8 cellular contexts compared by ENCODE assay signal in the genomic region with DNA sequence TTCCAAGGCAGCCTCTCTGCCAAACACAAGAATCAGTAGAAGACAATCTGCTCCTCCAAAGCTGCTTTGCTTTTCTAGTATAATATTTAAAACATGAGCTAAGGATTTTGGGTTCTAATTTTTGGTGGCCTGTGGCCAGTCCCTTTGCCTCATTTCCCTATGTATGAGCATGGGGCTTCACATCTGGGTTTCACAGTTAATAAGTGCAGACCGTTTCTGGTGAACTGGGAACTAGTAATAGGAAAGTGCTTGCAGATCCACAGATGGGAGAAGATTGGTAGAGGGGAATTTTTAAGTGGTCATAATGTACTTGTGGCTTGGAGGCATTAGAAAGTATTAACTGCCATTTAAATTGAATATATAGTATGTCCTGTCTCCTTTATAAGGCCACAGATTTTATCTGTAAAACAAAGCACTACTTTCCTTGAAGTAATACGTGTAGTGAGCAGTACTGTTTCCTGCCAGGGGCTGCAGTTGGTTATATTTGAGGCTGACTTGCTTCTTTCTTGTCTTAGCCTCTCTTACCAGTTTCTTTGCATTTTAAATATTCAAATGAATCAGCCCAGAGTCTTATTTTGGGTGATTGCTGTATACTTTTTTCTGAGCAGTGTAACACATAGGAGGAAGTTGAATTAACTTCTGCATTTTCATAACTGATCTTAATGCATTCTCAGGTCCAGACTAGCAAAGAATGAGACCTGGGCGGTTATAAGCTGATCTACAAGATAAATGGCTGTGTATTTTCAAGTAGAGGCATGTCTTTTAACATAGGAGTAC. TPM values are rescaled to one million over a fixed set of nuclear protein-coding genes. Genes with fewer than 3 reads are reported as not detected.
A peak's percentile ranks its signal among the peaks of the same experiment; 100 is the strongest.
DNase-seq lines count a peak whose midpoint lies in the region; ATAC-seq and TF ChIP-seq lines count a peak whose summit lies in the region.

No MANE protein-coding gene starts in this region.

- H3K9me3 ChIP-seq in OCI-LY3 (ENCODE audit: insufficient read depth, low read length) = no peaks in the 10 kb centered on the region

- peaks cover 37% of the 10 kb centered on the region for H3K36me3 ChIP-seq in OCI-LY3 (replicated peaks; ENCODE audit: low read depth, low read length)

- no peaks in the 10 kb centered on the region for H3K27me3 Mint-ChIP-seq in activated T-cell treated with anti-CD3 and anti-CD28 coated beads, Interleukin-2, amount 50 U/mL, for 72 hours (ENCODE audit: low read depth)
- H3K27me3 Mint-ChIP-seq in chondrocyte (ENCODE audit: low read depth) = no peaks in the 10 kb centered on the region
- H3K27me3 Mint-ChIP-seq in natural killer cell treated with Interleukin-12 subunit alpha and Interleukin-12 subunit beta and Interleukin-15 and Interleukin-18, amount 100 ng/mL, for 72 hours = no peaks in the 10 kb centered on the region

- peak overlapping the region; percentile 100 for H3K27ac ChIP-seq in OCI-LY3 (ENCODE audit: low read length)

- no peaks in the 10 kb centered on the region for H3K9me3 Mint-ChIP-seq in activated T-cell treated with anti-CD3 and anti-CD28 coated beads, Interleukin-2, amount 50 U/mL, for 72 hours
- no peaks in the 10 kb centered on the region for H3K9me3 Mint-ChIP-seq in chondrocyte (ENCODE audit: low read depth)
- H3K9me3 Mint-ChIP-seq in natural killer cell treated with Interleukin-12 subunit alpha and Interleukin-12 subunit beta and Interleukin-15 and Interleukin-18, amount 100 ng/mL, for 72 hours = no peaks in the 10 kb centered on the region

- peaks cover 54% of the 10 kb centered on the region for H3K4me1 ChIP-seq in OCI-LY3 (ENCODE audit: low read length)

- H3K4me1 Mint-ChIP-seq in activated T-cell treated with anti-CD3 and anti-CD28 coated beads, Interleukin-2, amount 50 U/mL, for 72 hours (ENCODE audit: low read depth) = peaks cover 62% of the 10 kb centered on the region
- peaks cover 57% of the 10 kb centered on the region for H3K4me1 Mint-ChIP-seq in chondrocyte (ENCODE audit: low read depth)
- peaks cover 58 to 60% of the 10 kb centered on the region in 2 donors for H3K4me1 Mint-ChIP-seq in natural killer cell treated with Interleukin-12 subunit alpha and Interleukin-12 subunit beta and Interleukin-15 and Interleukin-18, amount 100 ng/mL, for 72 hours (ENCODE audit: low read depth in 2 of 2)

- peak overlapping the region; percentile 97 for H3K4me2 ChIP-seq in OCI-LY3 (ENCODE audit: low read length)

- H3K9ac ChIP-seq in OCI-LY3 (ENCODE audit: low read length) = peak overlapping the region; percentile 100

- peaks cover 16 to 34% of the 10 kb centered on the region in 2 donors for H3K36me3 Mint-ChIP-seq in activated T-cell treated with anti-CD3 and anti-CD28 coated beads, Interleukin-2, amount 50 U/mL, for 72 hours (ENCODE audit: insufficient read depth in 2 of 2)
- peaks cover 1% of the 10 kb centered on the region for H3K36me3 Mint-ChIP-seq in chondrocyte (ENCODE audit: low read depth)
- H3K36me3 Mint-ChIP-seq in natural killer cell treated with Interleukin-12 subunit alpha and Interleukin-12 subunit beta and Interleukin-15 and Interleukin-18, amount 100 ng/mL, for 72 hours = peaks cover 32% of the 10 kb centered on the region

- H3K79me2 ChIP-seq in OCI-LY3 (ENCODE audit: low read length) = peaks cover 69% of the 10 kb centered on the region

- peak overlapping the region; percentile 89 to 99 for H3K4me3 Mint-ChIP-seq in activated T-cell treated with anti-CD3 and anti-CD28 coated beads, Interleukin-2, amount 50 U/mL, for 72 hours
- H3K4me3 Mint-ChIP-seq in chondrocyte (ENCODE audit: unreplicated experiment) = peak overlapping the region; percentile 92
- H3K4me3 Mint-ChIP-seq in natural killer cell treated with Interleukin-12 subunit alpha and Interleukin-12 subunit beta and Interleukin-15 and Interleukin-18, amount 100 ng/mL, for 72 hours = peak overlapping the region; percentile 88

- peak overlapping the region; percentile 99 for H3K27ac Mint-ChIP-seq in activated T-cell treated with anti-CD3 and anti-CD28 coated beads, Interleukin-2, amount 50 U/mL, for 72 hours
- H3K27ac Mint-ChIP-seq in chondrocyte (ENCODE audit: unreplicated experiment) = peak overlapping the region; percentile 90
- peak overlapping the region; percentile 91 to 94 for H3K27ac Mint-ChIP-seq in natural killer cell treated with Interleukin-12 subunit alpha and Interleukin-12 subunit beta and Interleukin-15 and Interleukin-18, amount 100 ng/mL, for 72 hours

- H3K4me3 ChIP-seq in OCI-LY3 (ENCODE audit: low read length) = peak overlapping the region; percentile 97

- no peak overlapping the region for H2AFZ ChIP-seq in OCI-LY3 (ENCODE audit: low read depth, low read length)

- H4K20me1 ChIP-seq in OCI-LY3 (ENCODE audit: insufficient read depth, low read length) = peaks cover 38% of the 10 kb centered on the region

- DNase-seq in activated T-cell treated with anti-CD3 and anti-CD28 coated beads, Interleukin-2, amount 50 U/mL, for 72 hours = peak in 1 of 2 donors; percentile 40
- no peak for DNase-seq in activated T-cell treated with anti-CD3 and anti-CD28 coated beads, Interleukin-2, amount 50 U/mL, for 1 hour
- DNase-seq in chondrocyte (ENCODE audit: low spot score) (no peak), HuH-7.5 (ENCODE audit: low spot score) (no peak), NCI-H446 (lab: John Stamatoyannopoulos, UW) (no peak)
- no peak for DNase-seq in natural killer cell treated with Interleukin-12 subunit alpha and Interleukin-12 subunit beta and Interleukin-15 and Interleukin-18, amount 100 ng/mL, for 72 hours (ENCODE audit: low spot score)

- no peaks in the 10 kb centered on the region for H3K27me3 ChIP-seq in OCI-LY3 (ENCODE audit: low read depth, low read length)

- ATAC-seq in activated T-cell treated with anti-CD3 and anti-CD28 coated beads, Interleukin-2, amount 50 U/mL, for 72 hours (replicated peaks in 1 of 2) = peak; percentile 42
- peak; percentile 43 for ATAC-seq in HG02759 (IDR thresholded peaks at IDR 0.05; ENCODE audit: unreplicated experiment)
- ATAC-seq in natural killer cell treated with Interleukin-12 subunit alpha and Interleukin-12 subunit beta and Interleukin-15 and Interleukin-18, amount 100 ng/mL, for 72 hours = peak in 1 of 2 donors; percentile 14

- TF ChIP-seq CTCF in OCI-LY3 (IDR thresholded peaks at IDR 0.05; ENCODE audit: low read depth, low read length) (no peak), chondrocyte (IDR thresholded peaks at IDR 0.05) (no peak)

RNA-seq across cellular contexts. Expression of gene ARPC2, which starts 1.6 kb away (rescaled TPM):
- 100 to 1,000 TPM; 517 to 533 TPM for total RNA-seq in activated T-cell treated with anti-CD3 and anti-CD28 coated beads, Interleukin-2, amount 50 U/mL, for 72 hours
- 292 to 424 TPM (median 417 TPM) in 3 replicates for total RNA-seq in chondrocyte
- total RNA-seq in natural killer cell treated with Interleukin-12 subunit alpha and Interleukin-12 subunit beta and Interleukin-15 and Interleukin-18, amount 100 ng/mL, for 72 hours = 100 to 1,000 TPM; 509 to 675 TPM

RNA-seq across cellular contexts. Expression of gene GPBAR1, which starts 42.2 kb away (rescaled TPM):
- total RNA-seq in activated T-cell treated with anti-CD3 and anti-CD28 coated beads, Interleukin-2, amount 50 U/mL, for 72 hours = 1 to 10 TPM in 1 of 2 donors, under 1 TPM in 1; 0.76 to 1.4 TPM
- 0.10 to 0.26 TPM (median 0.22 TPM) in 3 replicates for total RNA-seq in chondrocyte
- total RNA-seq in natural killer cell treated with Interleukin-12 subunit alpha and Interleukin-12 subunit beta and Interleukin-15 and Interleukin-18, amount 100 ng/mL, for 72 hours = 1 to 10 TPM; 2.6 to 3.0 TPM

RNA-seq across cellular contexts. Expression of gene AAMP, which starts 51.3 kb away (rescaled TPM):
- 10 to 100 TPM; 51.7 to 63.0 TPM for total RNA-seq in activated T-cell treated with anti-CD3 and anti-CD28 coated beads, Interleukin-2, amount 50 U/mL, for 72 hours
- total RNA-seq in chondrocyte = 39.6 to 42.6 TPM (median 42.4 TPM) in 3 replicates
- total RNA-seq in natural killer cell treated with Interleukin-12 subunit alpha and Interleukin-12 subunit beta and Interleukin-15 and Interleukin-18, amount 100 ng/mL, for 72 hours = 100 to 1,000 TPM in 1 of 2 donors, 10 to 100 TPM in 1; 75.6 to 104 TPM

RNA-seq across cellular contexts. Expression of gene PNKD, which starts 51.7 kb away (rescaled TPM):
- total RNA-seq in activated T-cell treated with anti-CD3 and anti-CD28 coated beads, Interleukin-2, amount 50 U/mL, for 72 hours = 10 to 100 TPM; 14.7 to 17.7 TPM
- total RNA-seq in chondrocyte = 28.9 to 49.9 TPM (median 31.3 TPM) in 3 replicates
- 10 to 100 TPM; 20.6 to 22.0 TPM for total RNA-seq in natural killer cell treated with Interleukin-12 subunit alpha and Interleukin-12 subunit beta and Interleukin-15 and Interleukin-18, amount 100 ng/mL, for 72 hours

RNA-seq across cellular contexts. Expression of gene CXCR1, which starts 51.8 kb away (rescaled TPM):
- not detected for total RNA-seq in activated T-cell treated with anti-CD3 and anti-CD28 coated beads, Interleukin-2, amount 50 U/mL, for 72 hours
- not detected in 3 replicates for total RNA-seq in chondrocyte
- under 1 TPM in 1 of 2 donors, not detected in 1; 0.28 TPM for total RNA-seq in natural killer cell treated with Interleukin-12 subunit alpha and Interleukin-12 subunit beta and Interleukin-15 and Interleukin-18, amount 100 ng/mL, for 72 hours
